ENCODE assay signal across 9 cellular contexts in genomic region chr17:66713533-66714042, GRCh38.
DNase-seq lines count a peak whose midpoint lies in the region; ATAC-seq and TF ChIP-seq lines count a peak whose summit lies in the region.
"Had no signal": no experiment of that assay in that cellular context is flagged by ENCODE, and none has a peak within 500 bp of the region (broad histone marks: within the 10 kb centered on the region; RNA-seq: fewer than 3 reads in every experiment).

No MANE protein-coding gene starts in this region.

- DNase-seq in ACHN (peak; percentile 58), NOMO-1 (lab: John Stamatoyannopoulos, UW; ENCODE audit: unreplicated experiment in 2 of 2) (no peak), D341Med (ENCODE audit: low spot score) (no peak)
- DNase-seq in stimulated activated CD4-positive, alpha-beta T cell treated with anti-CD3 and anti-CD28 coated beads, Interleukin-12 subunit alpha, Interleukin-12 subunit beta, amount 100 ng/mL, for 4 hours: no peak
- DNase-seq: aorta had no signal

- peak overlapping the region; percentile 50 for H3K27ac Mint-ChIP-seq in activated naive CD8-positive, alpha-beta T cell

- peaks cover 27% of the 10 kb centered on the region for H3K4me1 Mint-ChIP-seq in activated naive CD8-positive, alpha-beta T cell (ENCODE audit: low read depth)

- H3K27me3 Mint-ChIP-seq in activated naive CD8-positive, alpha-beta T cell: no peaks in the 10 kb centered on the region

- H3K36me3 Mint-ChIP-seq in activated naive CD8-positive, alpha-beta T cell: peaks cover 15% of the 10 kb centered on the region

- H3K4me3 Mint-ChIP-seq in activated naive CD8-positive, alpha-beta T cell: no peak overlapping the region

- no peaks in the 10 kb centered on the region for H3K9me3 Mint-ChIP-seq in activated naive CD8-positive, alpha-beta T cell (ENCODE audit: low read depth)

- ATAC-seq in GM18873 (IDR thresholded peaks at IDR 0.05; ENCODE audit: low FRiP score, unreplicated experiment): peak; percentile 77
- peak; percentile 71 for ATAC-seq in HG02981 (IDR thresholded peaks at IDR 0.05; ENCODE audit: unreplicated experiment)
- ATAC-seq in SK-N-SH treated with all-trans-retinoic acid at 6 μM for 48 hours: no peak

- in situ Hi-C loops in ACHN (cut with HindIII; ENCODE audit: low pct_ligation_motif_present, low pct_unique_long_range_greater_than_20kb, low sequenced_read_pairs): no loop called here

TF ChIP-seq in SK-N-SH treated with all-trans-retinoic acid at 6 μM for 48 hours, 23 proteins besides CTCF, POLR2A, EP300 and RAD21:
- TF ChIP-seq, protein P1, sequence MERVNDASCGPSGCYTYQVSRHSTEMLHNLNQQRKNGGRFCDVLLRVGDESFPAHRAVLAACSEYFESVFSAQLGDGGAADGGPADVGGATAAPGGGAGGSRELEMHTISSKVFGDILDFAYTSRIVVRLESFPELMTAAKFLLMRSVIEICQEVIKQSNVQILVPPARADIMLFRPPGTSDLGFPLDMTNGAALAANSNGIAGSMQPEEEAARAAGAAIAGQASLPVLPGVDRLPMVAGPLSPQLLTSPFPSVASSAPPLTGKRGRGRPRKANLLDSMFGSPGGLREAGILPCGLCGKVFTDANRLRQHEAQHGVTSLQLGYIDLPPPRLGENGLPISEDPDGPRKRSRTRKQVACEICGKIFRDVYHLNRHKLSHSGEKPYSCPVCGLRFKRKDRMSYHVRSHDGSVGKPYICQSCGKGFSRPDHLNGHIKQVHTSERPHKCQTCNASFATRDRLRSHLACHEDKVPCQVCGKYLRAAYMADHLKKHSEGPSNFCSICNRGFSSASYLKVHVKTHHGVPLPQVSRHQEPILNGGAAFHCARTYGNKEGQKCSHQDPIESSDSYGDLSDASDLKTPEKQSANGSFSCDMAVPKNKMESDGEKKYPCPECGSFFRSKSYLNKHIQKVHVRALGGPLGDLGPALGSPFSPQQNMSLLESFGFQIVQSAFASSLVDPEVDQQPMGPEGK (CRISPR knock-in tag; IDR thresholded peaks at IDR 0.05; ENCODE audit: borderline replicate concordance): no peak
- TF ChIP-seq ZNF565 (CRISPR knock-in tag; conservative IDR thresholded peaks at IDR 0.05; ENCODE audit: low read depth) (no peak), ZC3H10 (CRISPR knock-in tag; IDR thresholded peaks at IDR 0.05) (no peak), SNAI2 (CRISPR knock-in tag; IDR thresholded peaks at IDR 0.05) (no peak), ZFP3 (CRISPR knock-in tag; IDR thresholded peaks at IDR 0.05) (no peak), PPARA (CRISPR knock-in tag; IDR thresholded peaks at IDR 0.05; ENCODE audit: borderline replicate concordance) (no peak), ARNTL (CRISPR knock-in tag; IDR thresholded peaks at IDR 0.05; ENCODE audit: borderline replicate concordance, low read depth) (no peak), GLIS3 (CRISPR knock-in tag; IDR thresholded peaks at IDR 0.05) (no peak)
